19 cellular contexts compared by ENCODE assay signal in genomic region chr12:14430394-14430986, GRCh38.
"Had no signal": no experiment of that assay in that cellular context is flagged by ENCODE, and none has a peak within 500 bp of the region (broad histone marks: within the 10 kb centered on the region; RNA-seq: fewer than 3 reads in every experiment).

No MANE protein-coding gene starts in this region.

- H3K36me3 ChIP-seq: breast epithelium had no signal

- H3K9me3 ChIP-seq: gastrocnemius medialis, transverse colon, vagina had no signal

- H3K4me1 ChIP-seq: breast epithelium had no signal

- DNase-seq: activated CD4-positive, alpha-beta T cell treated with anti-CD3 and anti-CD28 coated beads, Interleukin-2, amount 50 U/mL, for 1 hour; activated CD8-positive, alpha-beta memory T cell treated with anti-CD3 and anti-CD28 coated beads, Interleukin-2, amount 10 ng/mL, durations not matched to agents 7 days and 5 days; activated effector memory CD4-positive, alpha-beta T cell treated with anti-CD3 and anti-CD28 coated beads, Interleukin-2, amount 50 U/mL, for 16 hours; activated T-cell treated with anti-CD3 and anti-CD28 coated beads, Interleukin-2, amount 50 U/mL, for 24 hours; aorta; dermis blood vessel endothelial cell; erythroblast; gastrocnemius medialis; heart left ventricle; left colon; lower lobe of right lung; midbrain; stimulated activated CD4-positive, alpha-beta T cell treated with anti-CD3 and anti-CD28 coated beads, Interleukin-2, amount 100 ng/mL, for 24 hours; stimulated activated naive B cell treated with anti-CD40 and anti-IgM and Interleukin-4, amounts not matched to agents 10 μg/mL and 1 μg/mL and 100 μg/mL, for 72 hours; T-helper 9 cell; transverse colon had no signal

- H3K4me3 ChIP-seq: breast epithelium, gastrocnemius medialis, heart left ventricle, lower lobe of right lung, transverse colon, vagina had no signal

- H3K4me3 Mint-ChIP-seq: activated CD8-positive, alpha-beta memory T cell treated with anti-CD3 and anti-CD28 coated beads, Interleukin-2, amount 10 ng/mL, durations not matched to agents 7 days and 5 days; activated T-cell treated with anti-CD3 and anti-CD28 coated beads, Interleukin-2, amount 50 U/mL, for 24 hours; stimulated activated naive B cell treated with anti-CD40 and anti-IgM and Interleukin-4, amounts not matched to agents 10 μg/mL and 1 μg/mL and 100 μg/mL, for 72 hours had no signal

- H3K27me3 ChIP-seq: breast epithelium, gastrocnemius medialis, heart left ventricle, transverse colon, vagina had no signal

- ATAC-seq: activated CD4-positive, CD25-positive, alpha-beta regulatory T cell treated with anti-CD3 and anti-CD28 coated beads, Interleukin-2, amount 50 U/mL, for 24 hours; activated CD8-positive, alpha-beta memory T cell treated with anti-CD3 and anti-CD28 coated beads, Interleukin-2, amount 10 ng/mL, durations not matched to agents 7 days and 5 days; gastrocnemius medialis; heart left ventricle; left colon; lower lobe of right lung; stimulated activated naive B cell treated with anti-CD40 and anti-IgM and Interleukin-4, amounts not matched to agents 10 μg/mL and 1 μg/mL and 100 μg/mL, for 72 hours had no signal

- H3K27me3 Mint-ChIP-seq: activated CD8-positive, alpha-beta memory T cell treated with anti-CD3 and anti-CD28 coated beads, Interleukin-2, amount 10 ng/mL, durations not matched to agents 7 days and 5 days; activated T-cell treated with anti-CD3 and anti-CD28 coated beads, Interleukin-2, amount 50 U/mL, for 24 hours; stimulated activated naive B cell treated with anti-CD40 and anti-IgM and Interleukin-4, amounts not matched to agents 10 μg/mL and 1 μg/mL and 100 μg/mL, for 72 hours had no signal
